10 cellular contexts compared by ENCODE assay signal in genomic region chr2:3594493-3595281, GRCh38. TPM values are rescaled to one million over a fixed set of nuclear protein-coding genes. Genes with fewer than 3 reads are reported as not detected.
DNase-seq lines count a peak whose midpoint lies in the region; ATAC-seq and TF ChIP-seq lines count a peak whose summit lies in the region.
"Had no signal": no experiment of that assay in that cellular context is flagged by ENCODE, and none has a peak within 500 bp of the region (broad histone marks: within the 10 kb centered on the region; RNA-seq: fewer than 3 reads in every experiment).

TSS of gene COLEC11 (plus strand) at chr2:3595112. CDS start at chr2:3604341, 9,229 bp downstream.

- H3K4me3 Mint-ChIP-seq in glutamatergic neuron (ENCODE audit: unreplicated experiment), result no peak within 1 kb of the TSS
- H3K4me3 Mint-ChIP-seq: activated naive CD8-positive, alpha-beta T cell had no signal

- no peak within 1 kb of the TSS for H3K27ac ChIP-seq in psoas muscle

- intact Hi-C loops in psoas muscle (cut with DNase I), result no loop called here

- CTCF ChIA-PET in BJ (lab: Yijun Ruan, JAX), result interaction anchor here (1.8 kb wide), 1 partner anchor 29 kb away, joined by 4 read pairs; no protein-coding TSS in a partner anchor

- no peaks in the 10 kb centered on the region for H3K4me1 Mint-ChIP-seq in glutamatergic neuron (ENCODE audit: low read depth, unreplicated experiment)

- DNase-seq in BJ (ENCODE audit: low read depth) (no peak), astrocyte of the cerebellum (ENCODE audit: low read depth) (no peak), hepatic stellate cell (ENCODE audit: low spot score) (peak; percentile 83), psoas muscle (peak in 1 of 2 donors; percentile 35), NCI-H1436 (lab: John Stamatoyannopoulos, UW) (no peak), DMS53 (lab: John Stamatoyannopoulos, UW) (no peak), glutamatergic neuron (no peak), DMS 273 (lab: John Stamatoyannopoulos, UW; ENCODE audit: unreplicated experiment) (no peak)
- DNase-seq: NCI-H1048 had no signal

- H3K36me3 ChIP-seq in BJ (ENCODE audit: control insufficient read depth, insufficient read depth, low read length), result no peaks in the 10 kb centered on the region
- H3K36me3 ChIP-seq in psoas muscle (ENCODE audit: insufficient read depth in 1 of 2, low read depth in 1 of 2), result no peaks in the 10 kb centered on the region

- WGBS in psoas muscle, 3 donors, result 23 to 34% (median 27%) methylated on average over 38 to 40 of the region's 40 CpGs

- peak in 3 of 4 donors; percentile 58 to 78 (median 61) for ATAC-seq in psoas muscle

- peaks cover 9% of the 10 kb centered on the region for H3K9me3 Mint-ChIP-seq in glutamatergic neuron (ENCODE audit: unreplicated experiment)

- H3K9me3 ChIP-seq in psoas muscle, result no peaks in the 10 kb centered on the region

- TF ChIP-seq CTCF in BJ (IDR thresholded peaks at IDR 0.05; ENCODE audit: insufficient read depth, low read depth, low read length) (peak; percentile 44), astrocyte of the cerebellum (IDR thresholded peaks at IDR 0.05; ENCODE audit: low read depth, low read length, missing control alignments) (peak; percentile 21), psoas muscle (IDR thresholded peaks at IDR 0.05) (peak; percentile 11), glutamatergic neuron (IDR thresholded peaks at IDR 0.05; ENCODE audit: partially characterized antibody, unreplicated experiment) (no peak)

- no peak within 1 kb of the TSS for H3K27ac Mint-ChIP-seq in glutamatergic neuron (ENCODE audit: unreplicated experiment)
- H3K27ac Mint-ChIP-seq: activated naive CD8-positive, alpha-beta T cell had no signal

- POLR2A ChIA-PET in BJ (lab: Charles Lee), result no interaction called here

- peaks cover 2% of the 10 kb centered on the region for H3K27me3 Mint-ChIP-seq in glutamatergic neuron (ENCODE audit: unreplicated experiment)
- H3K27me3 Mint-ChIP-seq: activated naive CD8-positive, alpha-beta T cell had no signal

- H3K27me3 ChIP-seq in BJ (ENCODE audit: control insufficient read depth, insufficient read depth, low read length) (no peaks in the 10 kb centered on the region), psoas muscle (ENCODE audit: insufficient read depth in 3 of 3, low read length in 2 of 3) (peaks cover 0 to 5% (median 0%) of the 10 kb centered on the region in 3 donors)

- H3K4me3 ChIP-seq in BJ (ENCODE audit: low read depth, low read length), result peak within 1 kb of the TSS; percentile 30
- H3K4me3 ChIP-seq in astrocyte of the cerebellum (ENCODE audit: low read depth, low read length), result peak within 1 kb of the TSS; percentile 14
- peak within 1 kb of the TSS; percentile 33 for H3K4me3 ChIP-seq in psoas muscle

- in situ Hi-C loops in astrocyte of the cerebellum (cut with HindIII; ENCODE audit: low sequenced_read_pairs), result no loop called here

- H3K4me1 ChIP-seq in psoas muscle, result no peaks in the 10 kb centered on the region

- peaks cover 14% of the 10 kb centered on the region for H3K36me3 Mint-ChIP-seq in glutamatergic neuron (ENCODE audit: unreplicated experiment)

RNA-seq across cellular contexts. Expression of gene COLEC11, which starts in this region (rescaled TPM):
- polyA plus RNA-seq in BJ (2011; rRNA removed) (0.07 and 0.15 TPM in 2 replicates), psoas muscle (1 to 10 TPM in 1 of 3 donors, under 1 TPM in 2; 0.23 to 1.0 (median 0.35) TPM)
- polyA minus RNA-seq in BJ (2011; rRNA and poly(A)+ RNA removed), result not detected in 2 replicates
- total RNA-seq in psoas muscle (under 1 TPM in 3 of 4 donors, not detected in 1; 0.22 to 0.79 (median 0.40) TPM), glutamatergic neuron (ENCODE audit: unreplicated experiment) (not detected)
